ENCODE assay signal across 11 cellular contexts in the genomic region with DNA sequence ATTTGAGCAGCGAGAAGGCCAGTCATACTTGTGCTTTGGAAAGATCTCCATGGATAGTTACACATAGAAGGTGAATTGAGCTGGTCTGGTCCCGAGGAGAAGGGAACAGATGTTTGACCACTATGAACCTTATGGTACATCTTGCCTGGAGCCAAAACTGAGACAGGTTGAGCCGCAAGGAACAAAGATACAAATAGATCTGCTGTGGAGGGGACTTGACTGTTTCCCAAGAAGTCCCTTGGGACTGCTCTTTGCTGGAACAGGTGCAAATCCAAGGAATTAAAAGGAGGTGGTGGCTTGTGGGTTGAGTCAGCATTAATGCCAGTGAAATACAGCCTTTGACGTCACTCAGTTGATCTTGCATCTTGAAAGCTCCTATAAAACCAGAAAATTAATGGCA.
"Had no signal": no experiment of that assay in that cellular context is flagged by ENCODE, and none has a peak within 500 bp of the region (broad histone marks: within the 10 kb centered on the region; RNA-seq: fewer than 3 reads in every experiment).

No MANE protein-coding gene starts in this region.

- H3K9me3 ChIP-seq: right atrium auricular region, tibial nerve had no signal

- H3K4me1 ChIP-seq: right atrium auricular region, tibial nerve had no signal

- H3K36me3 ChIP-seq: right atrium auricular region, tibial nerve had no signal

- H3K4me3 ChIP-seq: dorsolateral prefrontal cortex, right atrium auricular region, tibial nerve had no signal

- DNase-seq: activated CD4-positive, alpha-beta T cell treated with anti-CD3 and anti-CD28 coated beads, Interleukin-2, amount 50 U/mL, for 1 hour; activated CD4-positive, CD25-positive, alpha-beta regulatory T cell; activated gamma-delta T cell; activated T-cell treated with anti-CD3 and anti-CD28 coated beads, Interleukin-2, amount 50 U/mL, for 24 hours; immature natural killer cell; left cardiac atrium; naive thymus-derived CD4-positive, alpha-beta T cell; posterior cingulate gyrus had no signal

- H3K27ac ChIP-seq: right atrium auricular region, tibial nerve had no signal

- H3K27me3 ChIP-seq: right atrium auricular region, tibial nerve had no signal
